In genomic region chr2:98556634-98557033, GRCh38 we compare ENCODE assay signal across 11 cellular contexts. TPM values are rescaled to one million over a fixed set of nuclear protein-coding genes. Genes with fewer than 3 reads are reported as not detected.
DNase-seq lines count a peak whose midpoint lies in the region; ATAC-seq and TF ChIP-seq lines count a peak whose summit lies in the region.
"Had no signal": no experiment of that assay in that cellular context is flagged by ENCODE, and none has a peak within 500 bp of the region (broad histone marks: within the 10 kb centered on the region; RNA-seq: fewer than 3 reads in every experiment).

No MANE protein-coding gene starts in this region.

- H3K27me3 Mint-ChIP-seq in activated CD4-positive, alpha-beta T cell treated with anti-CD3 and anti-CD28 coated beads, Interleukin-2, amount 10 ng/mL, durations not matched to agents 7 days and 5 days: no peaks in the 10 kb centered on the region
- H3K27me3 Mint-ChIP-seq in naive thymus-derived CD4-positive, alpha-beta T cell: no peaks in the 10 kb centered on the region
- no peaks in the 10 kb centered on the region for H3K27me3 Mint-ChIP-seq in activated CD4-positive, alpha-beta memory T cell treated with anti-CD3 and anti-CD28 coated beads, Interleukin-2, amount 10 ng/mL, durations not matched to agents 7 days and 5 days

- H3K27ac Mint-ChIP-seq in activated CD4-positive, alpha-beta T cell treated with anti-CD3 and anti-CD28 coated beads, Interleukin-2, amount 10 ng/mL, durations not matched to agents 7 days and 5 days: peak overlapping the region; percentile 61
- peak overlapping the region; percentile 13 to 90 (median 81) for H3K27ac Mint-ChIP-seq in naive thymus-derived CD4-positive, alpha-beta T cell
- no peak overlapping the region for H3K27ac Mint-ChIP-seq in activated CD4-positive, alpha-beta memory T cell treated with anti-CD3 and anti-CD28 coated beads, Interleukin-2, amount 10 ng/mL, durations not matched to agents 7 days and 5 days

- peaks cover 80% of the 10 kb centered on the region for H3K4me1 Mint-ChIP-seq in activated CD4-positive, alpha-beta T cell treated with anti-CD3 and anti-CD28 coated beads, Interleukin-2, amount 10 ng/mL, durations not matched to agents 7 days and 5 days
- H3K4me1 Mint-ChIP-seq in naive thymus-derived CD4-positive, alpha-beta T cell: peaks cover 18 to 73% (median 38%) of the 10 kb centered on the region in 7 donors
- peaks cover 78% of the 10 kb centered on the region for H3K4me1 Mint-ChIP-seq in activated CD4-positive, alpha-beta memory T cell treated with anti-CD3 and anti-CD28 coated beads, Interleukin-2, amount 10 ng/mL, durations not matched to agents 7 days and 5 days

- H3K27me3 ChIP-seq in Loucy (ENCODE audit: insufficient read depth, low read length, poor library complexity, severe bottlenecking) (no peaks in the 10 kb centered on the region), ascending aorta (no peaks in the 10 kb centered on the region)
- H3K27me3 ChIP-seq in naive thymus-derived CD4-positive, alpha-beta T cell (ENCODE audit: control insufficient read depth in 2 of 2, insufficient read depth in 2 of 2, low read length in 2 of 2): no peaks in the 10 kb centered on the region

- H3K9me3 ChIP-seq in Loucy (ENCODE audit: insufficient read depth, low read depth, low read length) (no peaks in the 10 kb centered on the region), ascending aorta (no peaks in the 10 kb centered on the region)
- H3K9me3 ChIP-seq in naive thymus-derived CD4-positive, alpha-beta T cell (ENCODE audit: control insufficient read depth in 2 of 3, low read length in 3 of 3): no peaks in the 10 kb centered on the region

- no peaks in the 10 kb centered on the region for H3K9me2 ChIP-seq in Loucy (replicated peaks; ENCODE audit: low read depth, low read length)

- H3K4me3 ChIP-seq in Loucy (ENCODE audit: low read length, poor library complexity, severe bottlenecking) (no peak overlapping the region), ascending aorta (no peak overlapping the region)
- no peak overlapping the region for H3K4me3 ChIP-seq in naive thymus-derived CD4-positive, alpha-beta T cell (ENCODE audit: low read length)

- H3K9me3 Mint-ChIP-seq in activated CD4-positive, alpha-beta T cell treated with anti-CD3 and anti-CD28 coated beads, Interleukin-2, amount 10 ng/mL, durations not matched to agents 7 days and 5 days: no peaks in the 10 kb centered on the region
- no peaks in the 10 kb centered on the region for H3K9me3 Mint-ChIP-seq in naive thymus-derived CD4-positive, alpha-beta T cell
- H3K9me3 Mint-ChIP-seq in activated CD4-positive, alpha-beta memory T cell treated with anti-CD3 and anti-CD28 coated beads, Interleukin-2, amount 10 ng/mL, durations not matched to agents 7 days and 5 days: no peaks in the 10 kb centered on the region

- H4K20me1 ChIP-seq in Loucy (ENCODE audit: insufficient read depth, low read length, poor library complexity, severe bottlenecking): no peaks in the 10 kb centered on the region

- H3K4me1 ChIP-seq in Loucy (ENCODE audit: insufficient read depth, low read length, poor library complexity, severe bottlenecking): peaks cover 72% of the 10 kb centered on the region
- no peaks in the 10 kb centered on the region for H3K4me1 ChIP-seq in naive thymus-derived CD4-positive, alpha-beta T cell (ENCODE audit: control insufficient read depth in 2 of 2, insufficient read depth in 2 of 2, low read length in 2 of 2)
- H3K4me1 ChIP-seq in ascending aorta: peaks cover 0 to 8% of the 10 kb centered on the region in 2 donors

- H3K27ac ChIP-seq in naive thymus-derived CD4-positive, alpha-beta T cell (ENCODE audit: low read depth, low read length): peak overlapping the region; percentile 35
- H3K27ac ChIP-seq in ascending aorta: no peak overlapping the region

- H3K79me2 ChIP-seq in Loucy (ENCODE audit: insufficient read depth, low read length): no peaks in the 10 kb centered on the region

- peak overlapping the region; percentile 8 for H3K9ac ChIP-seq in Loucy (ENCODE audit: low read depth, low read length, poor library complexity, severe bottlenecking)

- no peak for DNase-seq in activated CD4-positive, alpha-beta T cell treated with anti-CD3 and anti-CD28 coated beads, Interleukin-2, amount 10 ng/mL, durations not matched to agents 7 days and 5 days
- no peak for DNase-seq in activated CD4-positive, alpha-beta T cell treated with anti-CD3 and anti-CD28 coated beads, Interleukin-2, amount 50 U/mL, for 4 hours
- DNase-seq in naive thymus-derived CD4-positive, alpha-beta T cell: no peak
- no peak for DNase-seq in activated CD4-positive, alpha-beta memory T cell treated with anti-CD3 and anti-CD28 coated beads, Interleukin-2, amount 10 ng/mL, durations not matched to agents 7 days and 5 days
- DNase-seq in stimulated activated CD4-positive, alpha-beta T cell treated with anti-CD3 and anti-CD28 coated beads, Interleukin-4, amount 100 ng/mL, for 24 hours: no peak
- DNase-seq in ascending aorta (ENCODE audit: low spot score in 2 of 2): no peak
- DNase-seq: activated CD8-positive, alpha-beta memory T cell treated with anti-CD3 and anti-CD28 coated beads, Interleukin-2, amount 50 U/mL, for 48 hours; dermis blood vessel endothelial cell; hypothalamus had no signal

- no peak overlapping the region for H2AFZ ChIP-seq in Loucy (ENCODE audit: low read length)

- peaks cover 34% of the 10 kb centered on the region; the same call in 1 of the 2 replicates for H3K36me3 ChIP-seq in Loucy (ENCODE audit: insufficient read depth, low read length)
- H3K36me3 ChIP-seq in naive thymus-derived CD4-positive, alpha-beta T cell (ENCODE audit: control insufficient read depth in 2 of 3, insufficient read depth in 3 of 3, low read length in 3 of 3): peaks cover 18 to 89% (median 39%) of the 10 kb centered on the region in 3 experiments
- peaks cover 28 to 49% of the 10 kb centered on the region in 2 donors for H3K36me3 ChIP-seq in ascending aorta

- TF ChIP-seq CTCF in Loucy (conservative IDR thresholded peaks at IDR 0.05; ENCODE audit: low read length) (no peak), ascending aorta (IDR thresholded peaks at IDR 0.05) (no peak)

- H3K4me2 ChIP-seq in Loucy (ENCODE audit: low read depth, low read length, poor library complexity, severe bottlenecking): peak overlapping the region; percentile 20

- POLR2A ChIA-PET in activated CD4-positive, alpha-beta T cell treated with anti-CD3 and anti-CD28 coated beads, Interleukin-2, amount 10 ng/mL, durations not matched to agents 7 days and 5 days (lab: Charles Lee): no interaction called here
- POLR2A ChIA-PET in naive thymus-derived CD4-positive, alpha-beta T cell (lab: Charles Lee): interaction anchor here (1.0 kb wide), 1 partner anchor 14 kb away, joined by 3 read pairs; no protein-coding TSS in a partner anchor
- POLR2A ChIA-PET in activated CD4-positive, alpha-beta memory T cell treated with anti-CD3 and anti-CD28 coated beads, Interleukin-2, amount 10 ng/mL, durations not matched to agents 7 days and 5 days (lab: Charles Lee): interaction anchor here (1.0 kb wide), 1 partner anchor 33 kb away, joined by 3 read pairs; no protein-coding TSS in a partner anchor

- intact Hi-C loops in naive thymus-derived CD4-positive, alpha-beta T cell (cut with micrococcal nuclease): no loop called here
- intact Hi-C loops in ascending aorta (cut with DNase I): no loop called here

- H3K4me3 Mint-ChIP-seq in activated CD4-positive, alpha-beta T cell treated with anti-CD3 and anti-CD28 coated beads, Interleukin-2, amount 10 ng/mL, durations not matched to agents 7 days and 5 days: no peak overlapping the region
- H3K4me3 Mint-ChIP-seq in naive thymus-derived CD4-positive, alpha-beta T cell: peak overlapping the region in 1 of 10 donors; percentile 14
- H3K4me3 Mint-ChIP-seq in activated CD4-positive, alpha-beta memory T cell treated with anti-CD3 and anti-CD28 coated beads, Interleukin-2, amount 10 ng/mL, durations not matched to agents 7 days and 5 days: no peak overlapping the region

- ATAC-seq in GM21717 (IDR thresholded peaks at IDR 0.05; ENCODE audit: unreplicated experiment): peak; percentile 82
- peak; percentile 46 for ATAC-seq in naive thymus-derived CD4-positive, alpha-beta T cell

- CTCF ChIA-PET in activated CD4-positive, alpha-beta T cell treated with anti-CD3 and anti-CD28 coated beads, Interleukin-2, amount 10 ng/mL, durations not matched to agents 7 days and 5 days (lab: Charles Lee): interaction anchor here (0.6 to 1.4 kb wide), 4 partner anchors 12 to 144 kb away, joined by 3 to 5 read pairs (median 4); no protein-coding TSS in a partner anchor
- CTCF ChIA-PET in naive thymus-derived CD4-positive, alpha-beta T cell (lab: Charles Lee): interaction anchor here (0.5 to 2.5 kb wide), 3 partner anchors 14 to 144 kb away, joined by 3 to 8 read pairs (median 3); no protein-coding TSS in a partner anchor
- CTCF ChIA-PET in activated CD4-positive, alpha-beta memory T cell treated with anti-CD3 and anti-CD28 coated beads, Interleukin-2, amount 10 ng/mL, durations not matched to agents 7 days and 5 days (lab: Charles Lee): interaction anchor here (1.6 kb wide), 1 partner anchor 12 kb away, joined by 6 read pairs; no protein-coding TSS in a partner anchor

- H3F3A ChIP-seq in Loucy (ENCODE audit: low read depth): no peaks in the 10 kb centered on the region

- peaks cover 92% of the 10 kb centered on the region for H3K36me3 Mint-ChIP-seq in activated CD4-positive, alpha-beta T cell treated with anti-CD3 and anti-CD28 coated beads, Interleukin-2, amount 10 ng/mL, durations not matched to agents 7 days and 5 days (ENCODE audit: low read depth)
- H3K36me3 Mint-ChIP-seq in naive thymus-derived CD4-positive, alpha-beta T cell: peaks cover 16 to 67% (median 43%) of the 10 kb centered on the region in 5 donors
- peaks cover 94% of the 10 kb centered on the region for H3K36me3 Mint-ChIP-seq in activated CD4-positive, alpha-beta memory T cell treated with anti-CD3 and anti-CD28 coated beads, Interleukin-2, amount 10 ng/mL, durations not matched to agents 7 days and 5 days (ENCODE audit: low read depth)

RNA-seq across cellular contexts. Expression of gene COA5, which starts 51.7 kb away (rescaled TPM):
- 10 to 100 TPM; 21.6 to 25.3 TPM for total RNA-seq in activated CD4-positive, alpha-beta T cell treated with anti-CD3 and anti-CD28 coated beads, Interleukin-2, amount 10 ng/mL, durations not matched to agents 7 days and 5 days
- 10 to 100 TPM; 23.8 to 55.2 (median 29.2) TPM for total RNA-seq in naive thymus-derived CD4-positive, alpha-beta T cell
- 10 to 100 TPM; 25.5 to 36.3 TPM for polyA plus RNA-seq in naive thymus-derived CD4-positive, alpha-beta T cell
- 10 to 100 TPM; 26.3 TPM for total RNA-seq in activated CD4-positive, alpha-beta memory T cell treated with anti-CD3 and anti-CD28 coated beads, Interleukin-2, amount 10 ng/mL, durations not matched to agents 7 days and 5 days
- total RNA-seq in ascending aorta: 86.3 TPM

RNA-seq across cellular contexts. Expression of gene UNC50, which starts 51.8 kb away (rescaled TPM):
- 10 to 100 TPM; 25.6 to 31.1 TPM for total RNA-seq in activated CD4-positive, alpha-beta T cell treated with anti-CD3 and anti-CD28 coated beads, Interleukin-2, amount 10 ng/mL, durations not matched to agents 7 days and 5 days
- total RNA-seq in naive thymus-derived CD4-positive, alpha-beta T cell: 10 to 100 TPM; 22.2 to 41.3 (median 29.9) TPM
- polyA plus RNA-seq in naive thymus-derived CD4-positive, alpha-beta T cell: 10 to 100 TPM; 59.2 to 63.2 TPM
- total RNA-seq in activated CD4-positive, alpha-beta memory T cell treated with anti-CD3 and anti-CD28 coated beads, Interleukin-2, amount 10 ng/mL, durations not matched to agents 7 days and 5 days: 10 to 100 TPM; 32.7 to 32.8 TPM
- 34.4 TPM for total RNA-seq in ascending aorta
